8 cellular contexts compared by ENCODE assay signal in the genomic region with DNA sequence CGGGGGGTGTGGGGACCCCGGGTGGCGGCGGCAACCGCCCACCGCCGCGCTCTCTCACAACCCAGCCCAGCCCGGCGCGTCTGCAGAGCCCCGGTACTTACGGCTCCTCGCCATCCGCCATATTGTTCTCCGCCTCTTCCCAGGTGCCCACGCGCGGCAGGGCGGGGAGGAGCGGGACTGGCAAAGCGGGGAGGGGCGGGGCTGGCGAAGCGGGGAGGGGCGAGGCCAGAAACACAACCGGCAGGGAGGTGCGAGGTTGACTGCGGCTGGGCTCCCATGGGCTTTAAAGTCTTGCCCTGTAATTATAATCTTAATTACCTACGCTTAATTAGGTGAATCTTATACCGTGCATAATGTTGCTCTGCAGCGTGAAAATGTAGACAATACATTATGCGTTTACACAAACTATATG. TPM values are rescaled to one million over a fixed set of nuclear protein-coding genes. Genes with fewer than 3 reads are reported as not detected.
DNase-seq lines count a peak whose midpoint lies in the region; ATAC-seq and TF ChIP-seq lines count a peak whose summit lies in the region.

A gene (minus strand): TSS at position 133 of the 412 bp plus-strand sequence. CDS start 12 bp downstream, at position 121.

- TF ChIP-seq CTCF in Loucy (conservative IDR thresholded peaks at IDR 0.05; ENCODE audit: low read length): no peak
- TF ChIP-seq CTCF in foreskin keratinocyte (conservative IDR thresholded peaks at IDR 0.05): no peak
- no peak for TF ChIP-seq CTCF in neural progenitor cell (IDR thresholded peaks at IDR 0.05)

- no peaks in the 10 kb centered on the region for H3K9me3 Mint-ChIP-seq in neural progenitor cell

- H3K27ac Mint-ChIP-seq in neural progenitor cell: peak within 1 kb of the TSS; percentile 57

- H3K4me2 ChIP-seq in Loucy (ENCODE audit: low read depth, low read length, poor library complexity, severe bottlenecking): peak within 1 kb of the TSS; percentile 83
- H3K4me2 ChIP-seq in neural progenitor cell: peak within 1 kb of the TSS; percentile 95

- no peaks in the 10 kb centered on the region for H3K9me2 ChIP-seq in Loucy (replicated peaks; ENCODE audit: low read depth, low read length)

- ATAC-seq in foreskin keratinocyte: peak; percentile 74

- peaks cover 5% of the 10 kb centered on the region for H3K36me3 Mint-ChIP-seq in neural progenitor cell

- H3K4me3 Mint-ChIP-seq in neural progenitor cell: peak within 1 kb of the TSS; percentile 87

- DNase-seq in Daoy (ENCODE audit: low read depth) (peak; percentile 91), GOT3 (lab: John Stamatoyannopoulos, UW) (peak; percentile 7), SJCRH30 (peak; percentile 83 to 84), activated gamma-delta T cell treated with Interleukin-2 at 50 U/mL for 16 hours (peak; percentile 90), foreskin keratinocyte (peak in 1 of 2 donors; percentile 58), neural progenitor cell (ENCODE audit: low spot score) (peak; percentile 95)

- H3K27me3 ChIP-seq in Loucy (ENCODE audit: insufficient read depth, low read length, poor library complexity, severe bottlenecking) (no peaks in the 10 kb centered on the region), SJCRH30 (no peaks in the 10 kb centered on the region), foreskin keratinocyte (no peaks in the 10 kb centered on the region), neural progenitor cell (no peaks in the 10 kb centered on the region), stomach smooth muscle (ENCODE audit: control insufficient read depth in 1 of 2, insufficient read depth in 2 of 2, low read length in 2 of 2) (no peaks in the 10 kb centered on the region)

- H3F3A ChIP-seq in Loucy (ENCODE audit: low read depth) (peaks cover 9% of the 10 kb centered on the region; the same call in 1 of the 2 replicates), neural progenitor cell (ENCODE audit: low read depth) (no peaks in the 10 kb centered on the region)

- H3K4me1 ChIP-seq in Loucy (ENCODE audit: insufficient read depth, low read length, poor library complexity, severe bottlenecking): peaks cover 62% of the 10 kb centered on the region
- H3K4me1 ChIP-seq in SJCRH30: peaks cover 14% of the 10 kb centered on the region
- H3K4me1 ChIP-seq in foreskin keratinocyte: peaks cover 49% of the 10 kb centered on the region
- peaks cover 10% of the 10 kb centered on the region for H3K4me1 ChIP-seq in neural progenitor cell
- peaks cover 23% of the 10 kb centered on the region for H3K4me1 ChIP-seq in stomach smooth muscle (ENCODE audit: control insufficient read depth, insufficient read depth, low read length)

- H3K36me3 ChIP-seq in Loucy (ENCODE audit: insufficient read depth, low read length) (no peaks in the 10 kb centered on the region), SJCRH30 (no peaks in the 10 kb centered on the region), neural progenitor cell (no peaks in the 10 kb centered on the region), stomach smooth muscle (ENCODE audit: control insufficient read depth in 2 of 2, insufficient read depth in 2 of 2, low read length in 2 of 2) (no peaks in the 10 kb centered on the region)

- H3K27ac ChIP-seq in SJCRH30 (peak within 1 kb of the TSS; percentile 61), foreskin keratinocyte (peak within 1 kb of the TSS; percentile 46), neural progenitor cell (peak within 1 kb of the TSS; percentile 66), stomach smooth muscle (ENCODE audit: low read length) (no peak within 1 kb of the TSS)

- peaks cover 58% of the 10 kb centered on the region for H3K4me1 Mint-ChIP-seq in neural progenitor cell

- H3K79me2 ChIP-seq in Loucy (ENCODE audit: insufficient read depth, low read length) (peaks cover 59% of the 10 kb centered on the region), neural progenitor cell (ENCODE audit: low read depth) (peaks cover 52% of the 10 kb centered on the region)

- H3K9ac ChIP-seq in Loucy (ENCODE audit: low read depth, low read length, poor library complexity, severe bottlenecking) (peak within 1 kb of the TSS; percentile 96), neural progenitor cell (peak within 1 kb of the TSS; percentile 93), stomach smooth muscle (ENCODE audit: low read length in 2 of 2) (peak within 1 kb of the TSS; percentile 69 to 75)

- peaks cover 4% of the 10 kb centered on the region for H3K27me3 Mint-ChIP-seq in neural progenitor cell (ENCODE audit: insufficient read depth, low read depth)

- H3K9me3 ChIP-seq in Loucy (ENCODE audit: insufficient read depth, low read depth, low read length) (no peaks in the 10 kb centered on the region), SJCRH30 (replicated peaks) (no peaks in the 10 kb centered on the region), neural progenitor cell (ENCODE audit: low read depth) (no peaks in the 10 kb centered on the region), stomach smooth muscle (ENCODE audit: control insufficient read depth in 2 of 2, low read length in 2 of 2) (no peaks in the 10 kb centered on the region)

- H3K4me3 ChIP-seq in Loucy (ENCODE audit: low read length, poor library complexity, severe bottlenecking): peak within 1 kb of the TSS; percentile 90
- peak within 1 kb of the TSS; percentile 73 for H3K4me3 ChIP-seq in SJCRH30
- peak within 1 kb of the TSS; percentile 90 for H3K4me3 ChIP-seq in neural progenitor cell
- peak within 1 kb of the TSS; percentile 74 to 82 for H3K4me3 ChIP-seq in stomach smooth muscle (ENCODE audit: low read length in 2 of 2)

- H4K20me1 ChIP-seq in Loucy (ENCODE audit: insufficient read depth, low read length, poor library complexity, severe bottlenecking) (peaks cover 25% of the 10 kb centered on the region), neural progenitor cell (ENCODE audit: low read depth) (peaks cover 6% of the 10 kb centered on the region)

- H2AFZ ChIP-seq in Loucy (ENCODE audit: low read length) (no peak within 1 kb of the TSS), neural progenitor cell (replicated peaks) (peak within 1 kb of the TSS; percentile 69)

RNA-seq across cellular contexts. Expression of the gene that starts here (rescaled TPM):
- total RNA-seq in Daoy (2014; rRNA removed; shearing (Covaris generic)): 59.1 and 71.0 TPM in 2 replicates
- 41.0 and 48.4 TPM in 2 replicates for total RNA-seq in SJCRH30 (2014; rRNA removed; shearing (Covaris generic))
- total RNA-seq in foreskin keratinocyte: 62.2 and 68.7 TPM in 2 replicates
- polyA plus RNA-seq in foreskin keratinocyte: 40.9 and 43.7 TPM in 2 replicates
- 102 and 144 TPM in 2 replicates for total RNA-seq in neural progenitor cell (ENCODE audit: low replicate concordance)
